Comparison of ENCODE assay signal across 1 cellular context in genomic region chr16:88503771-88504488, GRCh38.
TF ChIP-seq lines count a peak whose summit lies in the region.

No MANE protein-coding gene starts in this region.

TF ChIP-seq in HepG2, 621 proteins besides CTCF, POLR2A, EP300 and RAD21 (continued from another document and continues in another):
- TF ChIP-seq, protein P1, sequence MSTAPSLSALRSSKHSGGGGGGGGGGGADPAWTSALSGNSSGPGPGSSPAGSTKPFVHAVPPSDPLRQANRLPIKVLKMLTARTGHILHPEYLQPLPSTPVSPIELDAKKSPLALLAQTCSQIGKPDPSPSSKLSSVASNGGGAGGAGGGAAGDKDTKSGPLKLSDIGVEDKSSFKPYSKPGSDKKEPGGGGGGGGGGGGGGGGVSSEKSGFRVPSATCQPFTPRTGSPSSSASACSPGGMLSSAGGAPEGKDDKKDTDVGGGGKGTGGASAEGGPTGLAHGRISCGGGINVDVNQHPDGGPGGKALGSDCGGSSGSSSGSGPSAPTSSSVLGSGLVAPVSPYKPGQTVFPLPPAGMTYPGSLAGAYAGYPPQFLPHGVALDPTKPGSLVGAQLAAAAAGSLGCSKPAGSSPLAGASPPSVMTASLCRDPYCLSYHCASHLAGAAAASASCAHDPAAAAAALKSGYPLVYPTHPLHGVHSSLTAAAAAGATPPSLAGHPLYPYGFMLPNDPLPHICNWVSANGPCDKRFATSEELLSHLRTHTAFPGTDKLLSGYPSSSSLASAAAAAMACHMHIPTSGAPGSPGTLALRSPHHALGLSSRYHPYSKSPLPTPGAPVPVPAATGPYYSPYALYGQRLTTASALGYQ (CRISPR knock-in tag; IDR thresholded peaks at IDR 0.05), result peak; percentile 76
- TF ChIP-seq THAP11 (CRISPR knock-in tag; IDR thresholded peaks at IDR 0.05) (0 out of 2 replicates have a peak, but pooled peaks have one; percentile 12), SOX5 (CRISPR knock-in tag; IDR thresholded peaks at IDR 0.05; ENCODE audit: borderline replicate concordance) (peak; percentile 51; the same call in 1 of the 2 replicates), SATB2 (CRISPR knock-in tag; IDR thresholded peaks at IDR 0.05) (no peak), ZNF513 (CRISPR knock-in tag; conservative IDR thresholded peaks at IDR 0.05) (peak; percentile 89; the same call in 1 of the 2 replicates), WIZ (CRISPR knock-in tag; IDR thresholded peaks at IDR 0.05) (peak; percentile 54; the same call in 1 of the 2 replicates), PITX1 (CRISPR knock-in tag; IDR thresholded peaks at IDR 0.05) (no peak), PAWR (CRISPR knock-in tag; IDR thresholded peaks at IDR 0.05; ENCODE audit: borderline replicate concordance) (no peak), ZNF180 (CRISPR knock-in tag; IDR thresholded peaks at IDR 0.05; ENCODE audit: borderline replicate concordance, low read depth) (no peak), BCL6 (CRISPR knock-in tag; IDR thresholded peaks at IDR 0.05) (0 out of 2 replicates have a peak, but pooled peaks have one; percentile 21), FOSL2 (CRISPR knock-in tag; IDR thresholded peaks at IDR 0.05) (0 out of 2 replicates have a peak, but pooled peaks have one; percentile 2), PHF20 (CRISPR knock-in tag; IDR thresholded peaks at IDR 0.05) (no peak), MTA3 (CRISPR knock-in tag; IDR thresholded peaks at IDR 0.05) (no peak), ZNF232 (CRISPR knock-in tag; IDR thresholded peaks at IDR 0.05; ENCODE audit: borderline replicate concordance) (peak; percentile 81), ATF1 (CRISPR knock-in tag; IDR thresholded peaks at IDR 0.05) (no peak), MTF1 (CRISPR knock-in tag; IDR thresholded peaks at IDR 0.05) (no peak), HNF4A (CRISPR knock-in tag; IDR thresholded peaks at IDR 0.05) (peak; percentile 81), SP4 (CRISPR knock-in tag; IDR thresholded peaks at IDR 0.05) (no peak), SMAD3 (CRISPR knock-in tag; IDR thresholded peaks at IDR 0.05) (no peak), ISL2 (CRISPR knock-in tag; IDR thresholded peaks at IDR 0.05) (peak; percentile 62; the same call in 1 of the 2 replicates), ZNF557 (CRISPR knock-in tag; IDR thresholded peaks at IDR 0.05) (0 out of 2 replicates have a peak, but pooled peaks have one; percentile 11), ZNF687 (CRISPR knock-in tag; IDR thresholded peaks at IDR 0.05) (peak; percentile 35), RELA (CRISPR knock-in tag; IDR thresholded peaks at IDR 0.05) (0 out of 2 replicates have a peak, but pooled peaks have one; percentile 26), SIN3A (IDR thresholded peaks at IDR 0.05; ENCODE audit: borderline replicate concordance, low read depth, low read length) (no peak; the same call in 1 of the 2 replicates), SSRP1 (CRISPR knock-in tag; IDR thresholded peaks at IDR 0.05) (no peak), TRAFD1 (CRISPR knock-in tag; IDR thresholded peaks at IDR 0.05; ENCODE audit: borderline replicate concordance) (0 out of 2 replicates have a peak, but pooled peaks have one; percentile 60)
- TF ChIP-seq, protein P2, sequence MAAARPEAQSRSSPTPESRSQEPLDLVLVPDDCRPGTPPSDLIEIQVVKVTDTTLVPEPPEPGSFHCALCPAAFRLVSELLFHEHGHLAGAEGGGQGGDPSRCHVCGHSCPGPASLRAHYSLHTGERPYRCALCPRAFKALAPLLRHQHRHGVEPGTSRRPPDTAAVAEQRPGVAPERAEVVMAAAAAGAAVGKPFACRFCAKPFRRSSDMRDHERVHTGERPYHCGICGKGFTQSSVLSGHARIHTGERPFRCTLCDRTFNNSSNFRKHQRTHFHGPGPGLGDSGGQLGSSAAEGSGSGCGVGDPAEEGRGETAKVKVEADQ (CRISPR knock-in tag; IDR thresholded peaks at IDR 0.05; ENCODE audit: borderline replicate concordance), result 0 out of 2 replicates have a peak, but pooled peaks have one; percentile 37
- TF ChIP-seq, protein P3, sequence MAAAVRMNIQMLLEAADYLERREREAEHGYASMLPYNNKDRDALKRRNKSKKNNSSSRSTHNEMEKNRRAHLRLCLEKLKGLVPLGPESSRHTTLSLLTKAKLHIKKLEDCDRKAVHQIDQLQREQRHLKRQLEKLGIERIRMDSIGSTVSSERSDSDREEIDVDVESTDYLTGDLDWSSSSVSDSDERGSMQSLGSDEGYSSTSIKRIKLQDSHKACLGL (CRISPR knock-in tag; IDR thresholded peaks at IDR 0.05), result 0 out of 2 replicates have a peak, but pooled peaks have one; percentile 1
- TF ChIP-seq, protein P4, sequence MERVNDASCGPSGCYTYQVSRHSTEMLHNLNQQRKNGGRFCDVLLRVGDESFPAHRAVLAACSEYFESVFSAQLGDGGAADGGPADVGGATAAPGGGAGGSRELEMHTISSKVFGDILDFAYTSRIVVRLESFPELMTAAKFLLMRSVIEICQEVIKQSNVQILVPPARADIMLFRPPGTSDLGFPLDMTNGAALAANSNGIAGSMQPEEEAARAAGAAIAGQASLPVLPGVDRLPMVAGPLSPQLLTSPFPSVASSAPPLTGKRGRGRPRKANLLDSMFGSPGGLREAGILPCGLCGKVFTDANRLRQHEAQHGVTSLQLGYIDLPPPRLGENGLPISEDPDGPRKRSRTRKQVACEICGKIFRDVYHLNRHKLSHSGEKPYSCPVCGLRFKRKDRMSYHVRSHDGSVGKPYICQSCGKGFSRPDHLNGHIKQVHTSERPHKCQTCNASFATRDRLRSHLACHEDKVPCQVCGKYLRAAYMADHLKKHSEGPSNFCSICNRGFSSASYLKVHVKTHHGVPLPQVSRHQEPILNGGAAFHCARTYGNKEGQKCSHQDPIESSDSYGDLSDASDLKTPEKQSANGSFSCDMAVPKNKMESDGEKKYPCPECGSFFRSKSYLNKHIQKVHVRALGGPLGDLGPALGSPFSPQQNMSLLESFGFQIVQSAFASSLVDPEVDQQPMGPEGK (CRISPR knock-in tag; IDR thresholded peaks at IDR 0.05), result peak; percentile 87; the same call in 1 of the 2 replicates
- TF ChIP-seq, protein P5, sequence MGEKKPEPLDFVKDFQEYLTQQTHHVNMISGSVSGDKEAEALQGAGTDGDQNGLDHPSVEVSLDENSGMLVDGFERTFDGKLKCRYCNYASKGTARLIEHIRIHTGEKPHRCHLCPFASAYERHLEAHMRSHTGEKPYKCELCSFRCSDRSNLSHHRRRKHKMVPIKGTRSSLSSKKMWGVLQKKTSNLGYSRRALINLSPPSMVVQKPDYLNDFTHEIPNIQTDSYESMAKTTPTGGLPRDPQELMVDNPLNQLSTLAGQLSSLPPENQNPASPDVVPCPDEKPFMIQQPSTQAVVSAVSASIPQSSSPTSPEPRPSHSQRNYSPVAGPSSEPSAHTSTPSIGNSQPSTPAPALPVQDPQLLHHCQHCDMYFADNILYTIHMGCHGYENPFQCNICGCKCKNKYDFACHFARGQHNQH (CRISPR knock-in tag; IDR thresholded peaks at IDR 0.05), result no peak
- TF ChIP-seq, protein P6, sequence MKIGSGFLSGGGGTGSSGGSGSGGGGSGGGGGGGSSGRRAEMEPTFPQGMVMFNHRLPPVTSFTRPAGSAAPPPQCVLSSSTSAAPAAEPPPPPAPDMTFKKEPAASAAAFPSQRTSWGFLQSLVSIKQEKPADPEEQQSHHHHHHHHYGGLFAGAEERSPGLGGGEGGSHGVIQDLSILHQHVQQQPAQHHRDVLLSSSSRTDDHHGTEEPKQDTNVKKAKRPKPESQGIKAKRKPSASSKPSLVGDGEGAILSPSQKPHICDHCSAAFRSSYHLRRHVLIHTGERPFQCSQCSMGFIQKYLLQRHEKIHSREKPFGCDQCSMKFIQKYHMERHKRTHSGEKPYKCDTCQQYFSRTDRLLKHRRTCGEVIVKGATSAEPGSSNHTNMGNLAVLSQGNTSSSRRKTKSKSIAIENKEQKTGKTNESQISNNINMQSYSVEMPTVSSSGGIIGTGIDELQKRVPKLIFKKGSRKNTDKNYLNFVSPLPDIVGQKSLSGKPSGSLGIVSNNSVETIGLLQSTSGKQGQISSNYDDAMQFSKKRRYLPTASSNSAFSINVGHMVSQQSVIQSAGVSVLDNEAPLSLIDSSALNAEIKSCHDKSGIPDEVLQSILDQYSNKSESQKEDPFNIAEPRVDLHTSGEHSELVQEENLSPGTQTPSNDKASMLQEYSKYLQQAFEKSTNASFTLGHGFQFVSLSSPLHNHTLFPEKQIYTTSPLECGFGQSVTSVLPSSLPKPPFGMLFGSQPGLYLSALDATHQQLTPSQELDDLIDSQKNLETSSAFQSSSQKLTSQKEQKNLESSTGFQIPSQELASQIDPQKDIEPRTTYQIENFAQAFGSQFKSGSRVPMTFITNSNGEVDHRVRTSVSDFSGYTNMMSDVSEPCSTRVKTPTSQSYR (CRISPR knock-in tag; IDR thresholded peaks at IDR 0.05; ENCODE audit: borderline replicate concordance), result no peak; the same call in 1 of the 2 replicates
- TF ChIP-seq, protein P7, sequence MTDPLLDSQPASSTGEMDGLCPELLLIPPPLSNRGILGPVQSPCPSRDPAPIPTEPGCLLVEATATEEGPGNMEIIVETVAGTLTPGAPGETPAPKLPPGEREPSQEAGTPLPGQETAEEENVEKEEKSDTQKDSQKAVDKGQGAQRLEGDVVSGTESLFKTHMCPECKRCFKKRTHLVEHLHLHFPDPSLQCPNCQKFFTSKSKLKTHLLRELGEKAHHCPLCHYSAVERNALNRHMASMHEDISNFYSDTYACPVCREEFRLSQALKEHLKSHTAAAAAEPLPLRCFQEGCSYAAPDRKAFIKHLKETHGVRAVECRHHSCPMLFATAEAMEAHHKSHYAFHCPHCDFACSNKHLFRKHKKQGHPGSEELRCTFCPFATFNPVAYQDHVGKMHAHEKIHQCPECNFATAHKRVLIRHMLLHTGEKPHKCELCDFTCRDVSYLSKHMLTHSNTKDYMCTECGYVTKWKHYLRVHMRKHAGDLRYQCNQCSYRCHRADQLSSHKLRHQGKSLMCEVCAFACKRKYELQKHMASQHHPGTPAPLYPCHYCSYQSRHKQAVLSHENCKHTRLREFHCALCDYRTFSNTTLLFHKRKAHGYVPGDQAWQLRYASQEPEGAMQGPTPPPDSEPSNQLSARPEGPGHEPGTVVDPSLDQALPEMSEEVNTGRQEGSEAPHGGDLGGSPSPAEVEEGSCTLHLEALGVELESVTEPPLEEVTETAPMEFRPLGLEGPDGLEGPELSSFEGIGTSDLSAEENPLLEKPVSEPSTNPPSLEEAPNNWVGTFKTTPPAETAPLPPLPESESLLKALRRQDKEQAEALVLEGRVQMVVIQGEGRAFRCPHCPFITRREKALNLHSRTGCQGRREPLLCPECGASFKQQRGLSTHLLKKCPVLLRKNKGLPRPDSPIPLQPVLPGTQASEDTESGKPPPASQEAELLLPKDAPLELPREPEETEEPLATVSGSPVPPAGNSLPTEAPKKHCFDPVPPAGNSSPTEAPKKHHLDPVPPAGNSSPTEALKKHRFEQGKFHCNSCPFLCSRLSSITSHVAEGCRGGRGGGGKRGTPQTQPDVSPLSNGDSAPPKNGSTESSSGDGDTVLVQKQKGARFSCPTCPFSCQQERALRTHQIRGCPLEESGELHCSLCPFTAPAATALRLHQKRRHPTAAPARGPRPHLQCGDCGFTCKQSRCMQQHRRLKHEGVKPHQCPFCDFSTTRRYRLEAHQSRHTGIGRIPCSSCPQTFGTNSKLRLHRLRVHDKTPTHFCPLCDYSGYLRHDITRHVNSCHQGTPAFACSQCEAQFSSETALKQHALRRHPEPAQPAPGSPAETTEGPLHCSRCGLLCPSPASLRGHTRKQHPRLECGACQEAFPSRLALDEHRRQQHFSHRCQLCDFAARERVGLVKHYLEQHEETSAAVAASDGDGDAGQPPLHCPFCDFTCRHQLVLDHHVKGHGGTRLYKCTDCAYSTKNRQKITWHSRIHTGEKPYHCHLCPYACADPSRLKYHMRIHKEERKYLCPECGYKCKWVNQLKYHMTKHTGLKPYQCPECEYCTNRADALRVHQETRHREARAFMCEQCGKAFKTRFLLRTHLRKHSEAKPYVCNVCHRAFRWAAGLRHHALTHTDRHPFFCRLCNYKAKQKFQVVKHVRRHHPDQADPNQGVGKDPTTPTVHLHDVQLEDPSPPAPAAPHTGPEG (CRISPR knock-in tag; IDR thresholded peaks at IDR 0.05), result peak; percentile 64; the same call in 1 of the 2 replicates
